22 cellular contexts compared by ENCODE assay signal in genomic region chr14:98114122-98114895, GRCh38.
DNase-seq lines count a peak whose midpoint lies in the region; ATAC-seq, FAIRE-seq and TF ChIP-seq lines count a peak whose summit lies in the region.
"Had no signal": no experiment of that assay in that cellular context is flagged by ENCODE, and none has a peak within 500 bp of the region (broad histone marks: within the 10 kb centered on the region; RNA-seq: fewer than 3 reads in every experiment).

No MANE protein-coding gene starts in this region.

- H3K4me1 ChIP-seq in A549, result no peaks in the 10 kb centered on the region
- H3K4me1 ChIP-seq in NT2/D1 (ENCODE audit: insufficient read depth, insufficient read length), result no peaks in the 10 kb centered on the region
- peaks cover 5% of the 10 kb centered on the region for H3K4me1 ChIP-seq in keratinocyte (ENCODE audit: control insufficient read depth, extremely low read depth, insufficient read depth, low read length)
- H3K4me1 ChIP-seq: heart left ventricle, left ventricle myocardium inferior, suprapubic skin, vagina had no signal

- FAIRE-seq in A549 (lab: Jason Lieb, UNC) (no peak), keratinocyte (lab: Jason Lieb, UNC) (no peak)

- POLR2A ChIA-PET in A549 (lab: Yijun Ruan, JAX), result no interaction called here

- intact Hi-C loops in activated T-helper 2 cell treated with anti-CD3 and anti-CD28 coated beads, Interferon-gamma antibody, Interleukin-2, Interleukin-4, amounts not matched to agents 10 μg/mL and 5 μg/mL and 100 μg/mL, durations not matched to agents 14 hours and 24 hours and 36 hours (cut with micrococcal nuclease), result no loop called here
- intact Hi-C loops in dorsolateral prefrontal cortex (cut with DNase I), result no loop called here

- TF ChIP-seq EP300 in A549 (IDR thresholded peaks at IDR 0.05), result no peak

- under 1% methylated on average over 3 of the region's 3 CpGs for WGBS in A549 (ENCODE audit: missing lambda C conversion rate)

- dilution Hi-C loops in keratinocyte (cut with MboI; ENCODE audit: extremely low pct_ligation_motif_present, low sequenced_read_pairs), result no loop called here

- H3K4me2 ChIP-seq in A549 (no peak overlapping the region), keratinocyte (ENCODE audit: control insufficient read depth, extremely low read depth, insufficient read depth, low read depth, low read length) (no peak overlapping the region)

- in situ Hi-C loops in astrocyte of the spinal cord (cut with HindIII; ENCODE audit: low sequenced_read_pairs), result no loop called here

- H3K9me3 ChIP-seq in A549 (no peaks in the 10 kb centered on the region), NT2/D1 (ENCODE audit: insufficient read depth, low read length) (no peaks in the 10 kb centered on the region), keratinocyte (ENCODE audit: control insufficient read depth, low read depth, low read length) (no peaks in the 10 kb centered on the region)
- H3K9me3 ChIP-seq: left ventricle myocardium inferior, suprapubic skin, vagina had no signal

- H3K36me3 Mint-ChIP-seq in activated T-helper 2 cell treated with anti-CD3 and anti-CD28 coated beads, Interferon-gamma antibody, Interleukin-2, Interleukin-4, amounts not matched to agents 10 μg/mL and 5 μg/mL and 100 μg/mL, durations not matched to agents 14 hours and 24 hours and 36 hours (ENCODE audit: low read depth), result no peaks in the 10 kb centered on the region

- no peaks in the 10 kb centered on the region for H3K9me3 Mint-ChIP-seq in activated T-helper 2 cell treated with anti-CD3 and anti-CD28 coated beads, Interferon-gamma antibody, Interleukin-2, Interleukin-4, amounts not matched to agents 10 μg/mL and 5 μg/mL and 100 μg/mL, durations not matched to agents 14 hours and 24 hours and 36 hours

- peaks cover 13% of the 10 kb centered on the region for H3K4me1 Mint-ChIP-seq in activated T-helper 2 cell treated with anti-CD3 and anti-CD28 coated beads, Interferon-gamma antibody, Interleukin-2, Interleukin-4, amounts not matched to agents 10 μg/mL and 5 μg/mL and 100 μg/mL, durations not matched to agents 14 hours and 24 hours and 36 hours (ENCODE audit: low read depth)
- H3K4me1 Mint-ChIP-seq: nephron had no signal

- no peak overlapping the region for H3K9ac ChIP-seq in NT2/D1 (ENCODE audit: insufficient read length, low read depth)
- H3K9ac ChIP-seq in keratinocyte (ENCODE audit: control insufficient read depth, extremely low read depth, insufficient read depth, low read length), result no peak overlapping the region

- no peak overlapping the region for H2AFZ ChIP-seq in keratinocyte (ENCODE audit: control insufficient read depth, low read length)

- H3K4me3 ChIP-seq in A549, result no peak overlapping the region
- no peak overlapping the region for H3K4me3 ChIP-seq in NT2/D1 (ENCODE audit: insufficient read length, low read depth)
- H3K4me3 ChIP-seq in astrocyte of the spinal cord (ENCODE audit: low read depth, low read length), result no peak overlapping the region
- H3K4me3 ChIP-seq in keratinocyte (ENCODE audit: control insufficient read depth in 2 of 3, extremely low read depth in 1 of 3, insufficient read depth in 2 of 3, low read depth in 1 of 3, low read length in 3 of 3), result no peak overlapping the region
- no peak overlapping the region for H3K4me3 ChIP-seq in dorsolateral prefrontal cortex
- H3K4me3 ChIP-seq: coronary artery, heart left ventricle, left ventricle myocardium inferior, suprapubic skin, vagina had no signal

- H3K9me1 ChIP-seq in keratinocyte (ENCODE audit: control insufficient read depth, extremely low read depth, insufficient read depth, low read length), result no peaks in the 10 kb centered on the region

- CTCF ChIA-PET in A549 (lab: Yijun Ruan, JAX), result no interaction called here

- H3K27ac ChIP-seq in A549, result no peak overlapping the region
- H3K27ac ChIP-seq in keratinocyte (ENCODE audit: control insufficient read depth, insufficient read depth, low read length), result peak overlapping the region; percentile 34
- no peak overlapping the region for H3K27ac ChIP-seq in dorsolateral prefrontal cortex
- H3K27ac ChIP-seq: coronary artery, heart left ventricle, left ventricle myocardium inferior, suprapubic skin, vagina had no signal

- DNase-seq in A549 (ENCODE audit: low read depth in 1 of 2, low spot score in 1 of 2) (no peak), NT2/D1 (ENCODE audit: low read depth, low spot score) (peak; percentile 25), astrocyte of the spinal cord (ENCODE audit: low read depth, low spot score) (peak; percentile 25), keratinocyte (ENCODE audit: low read depth, low spot score) (no peak), dorsolateral prefrontal cortex (no peak), NCI-H2081 treated with DMSO at 0.1 percent for 48 hours (lab: John Stamatoyannopoulos, UW) (no peak)
- no peak for DNase-seq in activated T-helper 2 cell treated with anti-CD3 and anti-CD28 coated beads, Interferon-gamma antibody, Interleukin-2, Interleukin-4, amounts not matched to agents 10 μg/mL and 5 μg/mL and 100 μg/mL, durations not matched to agents 14 hours and 24 hours and 36 hours (ENCODE audit: low spot score)
- DNase-seq: activated CD4-positive, alpha-beta T cell treated with anti-CD3 and anti-CD28 coated beads, Interleukin-2, amount 50 U/mL, for 48 hours; HCEC 1CT; heart left ventricle; left ventricle myocardium inferior; MM.1S; NCI-H146; NCI-H2171 treated with DMSO at 0.1 percent for 48 hours; NCI-H524 treated with DMSO at 0.1 percent for 48 hours; T-helper 9 cell had no signal

- ATAC-seq in A549 (no peak), GM19328 (IDR thresholded peaks at IDR 0.05; ENCODE audit: unreplicated experiment) (no peak)
- ATAC-seq: activated naive CD4-positive, alpha-beta T cell treated with anti-CD3 and anti-CD28 coated beads, Interleukin-2, amount 50 U/mL, for 72 hours; heart left ventricle had no signal

- H3K27me3 ChIP-seq in NT2/D1 (ENCODE audit: insufficient read depth, insufficient read length) (no peaks in the 10 kb centered on the region), keratinocyte (ENCODE audit: control insufficient read depth, extremely low read depth, insufficient read depth, low read length) (no peaks in the 10 kb centered on the region), dorsolateral prefrontal cortex (peaks cover 0 to 59% (median 3%) of the 10 kb centered on the region in 45 donors)
- H3K27me3 ChIP-seq: heart left ventricle, suprapubic skin, vagina had no signal

- TF ChIP-seq CTCF in A549 (IDR thresholded peaks at IDR 0.05), result no peak
- no peak for TF ChIP-seq CTCF in astrocyte of the spinal cord (IDR thresholded peaks at IDR 0.05; ENCODE audit: low read depth, low read length)
- TF ChIP-seq CTCF in keratinocyte (optimal IDR thresholded peaks at IDR 0.05 in 1 of 3, IDR thresholded peaks at IDR 0.05 in 1 of 3, conservative IDR thresholded peaks at IDR 0.05 in 1 of 3; ENCODE audit: extremely low read depth in 1 of 3, insufficient read depth in 2 of 3, low read length in 3 of 3), result no peak
- no peak for TF ChIP-seq CTCF in dorsolateral prefrontal cortex (IDR thresholded peaks at IDR 0.05 in 54 of 56, conservative IDR thresholded peaks at IDR 0.05 in 2 of 56; ENCODE audit: low read depth in 1 of 56, partially characterized antibody in 56 of 56)

- no peaks in the 10 kb centered on the region for H3K79me2 ChIP-seq in keratinocyte (ENCODE audit: control insufficient read depth, insufficient read depth, low read length)

- no peaks in the 10 kb centered on the region for H3K27me3 Mint-ChIP-seq in activated T-helper 2 cell treated with anti-CD3 and anti-CD28 coated beads, Interferon-gamma antibody, Interleukin-2, Interleukin-4, amounts not matched to agents 10 μg/mL and 5 μg/mL and 100 μg/mL, durations not matched to agents 14 hours and 24 hours and 36 hours (ENCODE audit: low read depth)

- H3K36me3 ChIP-seq in NT2/D1 (ENCODE audit: insufficient read depth, insufficient read length, low read length) (no peaks in the 10 kb centered on the region), keratinocyte (ENCODE audit: control insufficient read depth in 2 of 2, extremely low read depth in 1 of 2, insufficient read depth in 2 of 2, low read length in 2 of 2) (no peaks in the 10 kb centered on the region)
- H3K36me3 ChIP-seq: heart left ventricle, left ventricle myocardium inferior, suprapubic skin, vagina had no signal

- TF ChIP-seq POLR2A in A549 (IDR thresholded peaks at IDR 0.05; ENCODE audit: low read length), result no peak

- no peak for TF ChIP-seq RAD21 in A549 (conservative IDR thresholded peaks at IDR 0.05 in 1 of 2, IDR thresholded peaks at IDR 0.05 in 1 of 2)

- H4K20me1 ChIP-seq in keratinocyte (ENCODE audit: control insufficient read depth, extremely low read depth, insufficient read depth, low read length), result no peaks in the 10 kb centered on the region

- no peak overlapping the region for H3K27ac Mint-ChIP-seq in activated T-helper 2 cell treated with anti-CD3 and anti-CD28 coated beads, Interferon-gamma antibody, Interleukin-2, Interleukin-4, amounts not matched to agents 10 μg/mL and 5 μg/mL and 100 μg/mL, durations not matched to agents 14 hours and 24 hours and 36 hours
- H3K27ac Mint-ChIP-seq: nephron had no signal

- no peak overlapping the region for H3K4me3 Mint-ChIP-seq in activated T-helper 2 cell treated with anti-CD3 and anti-CD28 coated beads, Interferon-gamma antibody, Interleukin-2, Interleukin-4, amounts not matched to agents 10 μg/mL and 5 μg/mL and 100 μg/mL, durations not matched to agents 14 hours and 24 hours and 36 hours (ENCODE audit: low read depth)
- H3K4me3 Mint-ChIP-seq: nephron had no signal

TF ChIP-seq in A549, 52 proteins besides CTCF, POLR2A, EP300 and RAD21 (continues in another document):
- TF ChIP-seq FOSL2 (IDR thresholded peaks at IDR 0.05) (no peak), FOSL2 (CRISPR knock-in tag; IDR thresholded peaks at IDR 0.05) (peak; percentile 18; the same call in 1 of the 2 replicates)

Comparison
In these comparisons a context has a peak if more than half of its experiments do, and no peak if none do; other contexts are left out.
1. DNase-seq: peak in NT2/D1 (single experiment) and astrocyte of the spinal cord (single experiment); none in A549 (0 of 2), keratinocyte (single experiment), activated T-helper 2 cell treated with anti-CD3 and anti-CD28 coated beads, Interferon-gamma antibody, Interleukin-2, Interleukin-4, amounts not matched to agents 10 μg/mL and 5 μg/mL and 100 μg/mL, durations not matched to agents 14 hours and 24 hours and 36 hours (single experiment), dorsolateral prefrontal cortex (0 of 10) and NCI-H2081 treated with DMSO at 0.1 percent for 48 hours (single experiment).